ENCODE assay signal across 17 cellular contexts in the genomic region with DNA sequence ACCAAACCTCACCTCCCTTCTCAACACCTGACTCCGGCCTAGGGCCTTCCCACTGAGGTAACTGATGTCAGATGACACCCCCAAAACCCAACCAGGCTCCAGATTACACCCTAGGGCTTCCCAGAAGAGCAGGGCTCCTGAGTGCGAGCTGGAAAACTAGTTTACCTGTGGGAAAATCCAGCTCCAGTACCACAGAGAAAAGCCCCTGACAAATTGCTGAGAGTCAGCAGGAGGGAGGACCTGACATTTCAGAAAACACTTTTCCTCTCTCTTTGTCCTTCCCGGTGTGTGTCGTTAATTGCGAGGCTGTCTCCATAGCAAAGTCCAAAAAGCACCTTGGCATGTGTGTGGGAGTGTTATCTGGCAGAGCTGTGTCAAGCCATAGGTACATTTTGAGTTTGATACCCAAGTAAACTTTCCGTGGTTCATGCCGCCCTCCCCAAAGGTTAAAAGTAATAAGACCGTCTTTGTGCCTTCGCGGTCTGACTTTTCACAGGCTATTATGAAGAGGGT.
A peak's percentile ranks its signal among the peaks of the same experiment; 100 is the strongest.
DNase-seq lines count a peak whose midpoint lies in the region; ATAC-seq and TF ChIP-seq lines count a peak whose summit lies in the region.
"Had no signal": no experiment of that assay in that cellular context is flagged by ENCODE, and none has a peak within 500 bp of the region (broad histone marks: within the 10 kb centered on the region; RNA-seq: fewer than 3 reads in every experiment).

No MANE protein-coding gene starts in this region.

- H3K27me3 Mint-ChIP-seq in activated naive CD4-positive, alpha-beta T cell treated with anti-CD3 and anti-CD28 coated beads for 36 hours (ENCODE audit: low read depth), result no peaks in the 10 kb centered on the region
- no peaks in the 10 kb centered on the region for H3K27me3 Mint-ChIP-seq in stimulated activated naive CD8-positive, alpha-beta T cell treated with anti-CD3 and anti-CD28 coated beads, Interleukin-15, amount 100 ng/mL, for 72 hours

- TF ChIP-seq CTCF in colonic mucosa (IDR thresholded peaks at IDR 0.05), result no peak
- no peak for TF ChIP-seq CTCF in mucosa of descending colon (IDR thresholded peaks at IDR 0.05)
- TF ChIP-seq CTCF in right atrium auricular region (IDR thresholded peaks at IDR 0.05), result no peak

- H3K9ac ChIP-seq in colonic mucosa (ENCODE audit: low read depth in 2 of 2, low read length in 2 of 2), result no peak overlapping the region

- H3K9me3 ChIP-seq in colonic mucosa, result no peaks in the 10 kb centered on the region
- no peaks in the 10 kb centered on the region for H3K9me3 ChIP-seq in mucosa of descending colon
- H3K9me3 ChIP-seq in right atrium auricular region, result no peaks in the 10 kb centered on the region
- H3K9me3 ChIP-seq: lower lobe of right lung, vagina had no signal

- intact Hi-C loops in activated naive CD4-positive, alpha-beta T cell treated with anti-CD3 and anti-CD28 coated beads for 36 hours (cut with micrococcal nuclease), result no loop called here
- intact Hi-C loops in colonic mucosa (cut with DNase I) (no loop called here), mucosa of descending colon (cut with DNase I, micrococcal nuclease) (no loop called here), sciatic nerve (cut with DNase I) (no loop called here)

- H3K4me3 Mint-ChIP-seq in activated naive CD4-positive, alpha-beta T cell treated with anti-CD3 and anti-CD28 coated beads for 36 hours, result no peak overlapping the region
- no peak overlapping the region for H3K4me3 Mint-ChIP-seq in stimulated activated naive CD8-positive, alpha-beta T cell treated with anti-CD3 and anti-CD28 coated beads, Interleukin-15, amount 100 ng/mL, for 72 hours
- H3K4me3 Mint-ChIP-seq: activated T-helper 1 cell treated with anti-CD3 and anti-CD28 coated beads, Interleukin-12 subunit alpha, Interleukin-12 subunit beta, Interleukin-2, Interleukin-4 antibody, amounts not matched to agents 30 ng/mL and 10 ng/mL and 1 ng/mL, durations not matched to agents 14 hours and 24 hours and 36 hours; T-cell had no signal

- peaks cover 3% of the 10 kb centered on the region for H3K4me1 Mint-ChIP-seq in activated naive CD4-positive, alpha-beta T cell treated with anti-CD3 and anti-CD28 coated beads for 36 hours (ENCODE audit: low read depth)
- H3K4me1 Mint-ChIP-seq in stimulated activated naive CD8-positive, alpha-beta T cell treated with anti-CD3 and anti-CD28 coated beads, Interleukin-15, amount 100 ng/mL, for 72 hours, result peaks cover 21% of the 10 kb centered on the region
- H3K4me1 Mint-ChIP-seq: T-cell had no signal

- no peak for DNase-seq in activated naive CD4-positive, alpha-beta T cell treated with anti-CD3 and anti-CD28 coated beads, Interleukin-2, amount 50 U/mL, for 72 hours (ENCODE audit: low spot score in 2 of 2)
- DNase-seq in activated naive CD4-positive, alpha-beta T cell treated with anti-CD3 and anti-CD28 coated beads for 36 hours, result no peak
- DNase-seq in colonic mucosa (peak; percentile 60), mucosa of descending colon (peak in 1 of 3 donors; percentile 52), right atrium auricular region (ENCODE audit: low spot score) (no peak), sciatic nerve (ENCODE audit: low spot score) (no peak)
- peak in 1 of 2 donors; percentile 13 for DNase-seq in stimulated activated naive CD8-positive, alpha-beta T cell treated with anti-CD3 and anti-CD28 coated beads, Interleukin-15, amount 100 ng/mL, for 72 hours
- no peak for DNase-seq in activated CD8-positive, alpha-beta memory T cell treated with anti-CD3 and anti-CD28 coated beads for 24 hours
- DNase-seq: C1 segment of cervical spinal cord, DMS153, Kasumi-1, lower lobe of right lung, natural killer cell, T-cell had no signal

- H3K27me3 ChIP-seq in colonic mucosa (no peaks in the 10 kb centered on the region), right atrium auricular region (no peaks in the 10 kb centered on the region)
- H3K27me3 ChIP-seq: vagina had no signal

- H3K36me3 Mint-ChIP-seq in activated naive CD4-positive, alpha-beta T cell treated with anti-CD3 and anti-CD28 coated beads, Interleukin-2, amount 50 U/mL, for 72 hours, result no peaks in the 10 kb centered on the region
- H3K36me3 Mint-ChIP-seq in activated naive CD4-positive, alpha-beta T cell treated with anti-CD3 and anti-CD28 coated beads for 36 hours (ENCODE audit: low read depth), result no peaks in the 10 kb centered on the region
- H3K36me3 Mint-ChIP-seq: natural killer cell, T-cell had no signal

- CTCF ChIA-PET in activated naive CD4-positive, alpha-beta T cell treated with anti-CD3 and anti-CD28 coated beads for 36 hours (lab: Charles Lee), result no interaction called here

- H3K4me1 ChIP-seq in colonic mucosa (no peaks in the 10 kb centered on the region), mucosa of descending colon (ENCODE audit: low read depth) (no peaks in the 10 kb centered on the region), right atrium auricular region (peaks cover 0 to 6% of the 10 kb centered on the region in 2 donors)
- H3K4me1 ChIP-seq: vagina had no signal

- H3K36me3 ChIP-seq in colonic mucosa, result no peaks in the 10 kb centered on the region
- H3K36me3 ChIP-seq in mucosa of descending colon (ENCODE audit: low read depth), result no peaks in the 10 kb centered on the region
- no peaks in the 10 kb centered on the region for H3K36me3 ChIP-seq in right atrium auricular region
- H3K36me3 ChIP-seq: lower lobe of right lung, vagina had no signal

- H3K27ac Mint-ChIP-seq in activated naive CD4-positive, alpha-beta T cell treated with anti-CD3 and anti-CD28 coated beads, Interleukin-2, amount 50 U/mL, for 72 hours, result peak overlapping the region in 1 of 2 donors; percentile 20
- no peak overlapping the region for H3K27ac Mint-ChIP-seq in activated naive CD4-positive, alpha-beta T cell treated with anti-CD3 and anti-CD28 coated beads for 36 hours
- no peak overlapping the region for H3K27ac Mint-ChIP-seq in stimulated activated naive CD8-positive, alpha-beta T cell treated with anti-CD3 and anti-CD28 coated beads, Interleukin-15, amount 100 ng/mL, for 72 hours
- H3K27ac Mint-ChIP-seq: activated T-helper 1 cell treated with anti-CD3 and anti-CD28 coated beads, Interleukin-12 subunit alpha, Interleukin-12 subunit beta, Interleukin-2, Interleukin-4 antibody, amounts not matched to agents 30 ng/mL and 10 ng/mL and 1 ng/mL, durations not matched to agents 14 hours and 24 hours and 36 hours; T-cell had no signal

- H3K4me3 ChIP-seq in colonic mucosa, result no peak overlapping the region
- H3K4me3 ChIP-seq in mucosa of descending colon, result no peak overlapping the region
- no peak overlapping the region for H3K4me3 ChIP-seq in right atrium auricular region
- H3K4me3 ChIP-seq: lower lobe of right lung, vagina had no signal

- peak overlapping the region; percentile 59 for H3K27ac ChIP-seq in colonic mucosa
- no peak overlapping the region for H3K27ac ChIP-seq in right atrium auricular region
- H3K27ac ChIP-seq: lower lobe of right lung, vagina, VCaP had no signal

- peak; percentile 35 to 50 for ATAC-seq in activated naive CD4-positive, alpha-beta T cell treated with anti-CD3 and anti-CD28 coated beads, Interleukin-2, amount 50 U/mL, for 72 hours
- ATAC-seq in mucosa of descending colon (peak; percentile 87), sciatic nerve (no peak)
- ATAC-seq in stimulated activated naive CD8-positive, alpha-beta T cell treated with anti-CD3 and anti-CD28 coated beads, Interleukin-15, amount 100 ng/mL, for 72 hours, result peak; percentile 41
- ATAC-seq: lower lobe of right lung, natural killer cell, T-cell had no signal

- H3K9me3 Mint-ChIP-seq in activated naive CD4-positive, alpha-beta T cell treated with anti-CD3 and anti-CD28 coated beads, Interleukin-2, amount 50 U/mL, for 72 hours, result no peaks in the 10 kb centered on the region
- no peaks in the 10 kb centered on the region for H3K9me3 Mint-ChIP-seq in activated naive CD4-positive, alpha-beta T cell treated with anti-CD3 and anti-CD28 coated beads for 36 hours
- no peaks in the 10 kb centered on the region for H3K9me3 Mint-ChIP-seq in stimulated activated naive CD8-positive, alpha-beta T cell treated with anti-CD3 and anti-CD28 coated beads, Interleukin-15, amount 100 ng/mL, for 72 hours
- H3K9me3 Mint-ChIP-seq: activated T-helper 1 cell treated with anti-CD3 and anti-CD28 coated beads, Interleukin-12 subunit alpha, Interleukin-12 subunit beta, Interleukin-2, Interleukin-4 antibody, amounts not matched to agents 30 ng/mL and 10 ng/mL and 1 ng/mL, durations not matched to agents 14 hours and 24 hours and 36 hours; natural killer cell; T-cell had no signal
